Comparison of ENCODE assay signal across 35 cellular contexts in genomic region chr22:39055658-39056057, GRCh38. TPM values are rescaled to one million over a fixed set of nuclear protein-coding genes. Genes with fewer than 3 reads are reported as not detected.
"Had no signal": no experiment of that assay in that cellular context is flagged by ENCODE, and none has a peak within 500 bp of the region (broad histone marks: within the 10 kb centered on the region; RNA-seq: fewer than 3 reads in every experiment).

No MANE protein-coding gene starts in this region.

- H3K9me3 Mint-ChIP-seq: activated CD4-positive, alpha-beta T cell treated with anti-CD3 and anti-CD28 coated beads, Interleukin-2, amount 10 ng/mL, durations not matched to agents 7 days and 5 days; activated CD8-positive, alpha-beta T cell treated with anti-CD3 and anti-CD28 coated beads for 36 hours; activated naive CD8-positive, alpha-beta T cell treated with anti-CD3 and anti-CD28 coated beads for 36 hours; activated naive CD8-positive, alpha-beta T cell treated with anti-CD3 and anti-CD28 coated beads, Interleukin-2, amount 50 U/mL, for 24 hours; activated T-cell treated with anti-CD3 and anti-CD28 coated beads, Interleukin-2, amount 50 U/mL, for 4 hours; activated T-helper 17 cell treated with anti-CD3 and anti-CD28 coated beads, Interleukin-2, amount 50 U/mL, for 72 hours; T-helper 2 cell treated with Interferon-gamma antibody and Interleukin-4, amounts not matched to agents 5 μg/mL and 100 μg/mL, for 36 hours had no signal

- H3K27me3 Mint-ChIP-seq: activated CD4-positive, alpha-beta T cell treated with anti-CD3 and anti-CD28 coated beads for 36 hours; activated CD4-positive, alpha-beta T cell treated with anti-CD3 and anti-CD28 coated beads, Interleukin-2, amount 10 ng/mL, durations not matched to agents 7 days and 5 days; activated CD8-positive, alpha-beta T cell treated with anti-CD3 and anti-CD28 coated beads for 36 hours; activated naive CD8-positive, alpha-beta T cell treated with anti-CD3 and anti-CD28 coated beads for 36 hours; activated naive CD8-positive, alpha-beta T cell treated with anti-CD3 and anti-CD28 coated beads, Interleukin-2, amount 50 U/mL, for 24 hours; activated T-helper 17 cell treated with anti-CD3 and anti-CD28 coated beads, Interleukin-2, amount 50 U/mL, for 72 hours; T-helper 17 cell had no signal

- H3K9me3 ChIP-seq: adrenal gland, body of pancreas, colonic mucosa, esophagus muscularis mucosa, gastroesophageal sphincter had no signal

- H3K4me3 Mint-ChIP-seq: activated CD4-positive, alpha-beta T cell treated with anti-CD3 and anti-CD28 coated beads for 36 hours; activated CD4-positive, alpha-beta T cell treated with anti-CD3 and anti-CD28 coated beads, Interleukin-2, amount 10 ng/mL, durations not matched to agents 7 days and 5 days; activated CD8-positive, alpha-beta T cell treated with anti-CD3 and anti-CD28 coated beads for 36 hours; activated naive CD8-positive, alpha-beta T cell treated with anti-CD3 and anti-CD28 coated beads for 36 hours; activated naive CD8-positive, alpha-beta T cell treated with anti-CD3 and anti-CD28 coated beads, Interleukin-2, amount 50 U/mL, for 24 hours; activated T-cell treated with anti-CD3 and anti-CD28 coated beads, Interleukin-2, amount 50 U/mL, for 4 hours; activated T-helper 17 cell treated with anti-CD3 and anti-CD28 coated beads, Interleukin-2, amount 50 U/mL, for 72 hours; T-helper 2 cell treated with Interferon-gamma antibody and Interleukin-4, amounts not matched to agents 5 μg/mL and 100 μg/mL, for 36 hours had no signal

- ATAC-seq: activated CD4-positive, alpha-beta T cell treated with anti-CD3 and anti-CD28 coated beads for 36 hours; activated CD8-positive, alpha-beta T cell treated with anti-CD3 and anti-CD28 coated beads for 36 hours; activated naive CD8-positive, alpha-beta T cell treated with anti-CD3 and anti-CD28 coated beads, Interleukin-2, amount 50 U/mL, for 24 hours; activated T-cell treated with anti-CD3 and anti-CD28 coated beads, Interleukin-2, amount 50 U/mL, for 4 hours; activated T-helper 17 cell treated with anti-CD3 and anti-CD28 coated beads, Interleukin-2, amount 50 U/mL, for 72 hours; body of pancreas; foreskin keratinocyte; gastroesophageal sphincter; T-helper 17 cell had no signal

- H3K4me3 ChIP-seq: adrenal gland, body of pancreas, cardiac muscle cell, colonic mucosa, esophagus muscularis mucosa, gastroesophageal sphincter had no signal

- H3K4me1 Mint-ChIP-seq: activated CD4-positive, alpha-beta T cell treated with anti-CD3 and anti-CD28 coated beads for 36 hours; activated CD4-positive, alpha-beta T cell treated with anti-CD3 and anti-CD28 coated beads, Interleukin-2, amount 10 ng/mL, durations not matched to agents 7 days and 5 days; activated naive CD8-positive, alpha-beta T cell treated with anti-CD3 and anti-CD28 coated beads for 36 hours; activated naive CD8-positive, alpha-beta T cell treated with anti-CD3 and anti-CD28 coated beads, Interleukin-2, amount 50 U/mL, for 24 hours; activated T-helper 17 cell treated with anti-CD3 and anti-CD28 coated beads, Interleukin-2, amount 50 U/mL, for 72 hours had no signal

- H3K27me3 ChIP-seq: adrenal gland, body of pancreas, cardiac muscle cell, colonic mucosa had no signal

- H3K4me1 ChIP-seq: adrenal gland, body of pancreas, colonic mucosa, esophagus muscularis mucosa, foreskin keratinocyte, gastroesophageal sphincter had no signal

- H3K27ac Mint-ChIP-seq: activated CD4-positive, alpha-beta T cell treated with anti-CD3 and anti-CD28 coated beads for 36 hours; activated CD4-positive, alpha-beta T cell treated with anti-CD3 and anti-CD28 coated beads, Interleukin-2, amount 10 ng/mL, durations not matched to agents 7 days and 5 days; activated CD8-positive, alpha-beta T cell treated with anti-CD3 and anti-CD28 coated beads for 36 hours; activated naive CD8-positive, alpha-beta T cell treated with anti-CD3 and anti-CD28 coated beads for 36 hours; activated naive CD8-positive, alpha-beta T cell treated with anti-CD3 and anti-CD28 coated beads, Interleukin-2, amount 50 U/mL, for 24 hours; activated T-helper 17 cell treated with anti-CD3 and anti-CD28 coated beads, Interleukin-2, amount 50 U/mL, for 72 hours; T-helper 17 cell; T-helper 2 cell treated with Interferon-gamma antibody and Interleukin-4, amounts not matched to agents 5 μg/mL and 100 μg/mL, for 36 hours had no signal

- H3K36me3 Mint-ChIP-seq: activated naive CD8-positive, alpha-beta T cell treated with anti-CD3 and anti-CD28 coated beads for 36 hours had no signal

- DNase-seq: activated CD4-positive, alpha-beta T cell treated with anti-CD3 and anti-CD28 coated beads for 36 hours; activated CD4-positive, alpha-beta T cell treated with anti-CD3 and anti-CD28 coated beads, Interleukin-2, amount 10 ng/mL, durations not matched to agents 7 days and 5 days; activated CD4-positive, alpha-beta T cell treated with anti-CD3 and anti-CD28 coated beads, Interleukin-2, amount 50 U/mL, for 4 hours; activated CD4-positive, CD25-positive, alpha-beta regulatory T cell; activated CD4-positive, CD25-positive, alpha-beta regulatory T cell treated with anti-CD3 and anti-CD28 coated beads, Interleukin-2, amount 50 U/mL, for 72 hours; activated CD8-positive, alpha-beta memory T cell treated with anti-CD3 and anti-CD28 coated beads for 24 hours; activated CD8-positive, alpha-beta T cell treated with anti-CD3 and anti-CD28 coated beads for 36 hours; activated effector memory CD4-positive, alpha-beta T cell treated with Interleukin-2 at 50 U/mL for 16 hours; activated gamma-delta T cell treated with Interleukin-2 at 50 U/mL for 16 hours; activated naive CD4-positive, alpha-beta T cell treated with anti-CD3 and anti-CD28 coated beads, Interleukin-2, amount 50 U/mL, for 16 hours; activated naive CD4-positive, alpha-beta T cell treated with Interleukin-2 at 50 U/mL for 16 hours; activated naive CD8-positive, alpha-beta T cell treated with anti-CD3 and anti-CD28 coated beads for 36 hours; activated naive CD8-positive, alpha-beta T cell treated with anti-CD3 and anti-CD28 coated beads, Interleukin-2, amount 50 U/mL, for 24 hours; activated T-cell treated with anti-CD3 and anti-CD28 coated beads, Interleukin-2, amount 50 U/mL, for 4 hours; adrenal gland; amygdala; aorta; body of pancreas; central memory CD4-positive, alpha-beta T cell; cerebellar nuclear complex; colonic mucosa; effector CD8-positive, alpha-beta T cell; erythroblast; foreskin keratinocyte; T-helper 1 cell; T-helper 17 cell; T1000; WERI-Rb-1 had no signal

- H3K36me3 ChIP-seq: adrenal gland, cardiac muscle cell, colonic mucosa, esophagus muscularis mucosa, gastroesophageal sphincter, WERI-Rb-1 had no signal

- H3K27ac ChIP-seq: adrenal gland, body of pancreas, cardiac muscle cell, colonic mucosa, esophagus muscularis mucosa, foreskin keratinocyte, gastroesophageal sphincter, WERI-Rb-1 had no signal

RNA-seq across cellular contexts. Expression of gene APOBEC3D, which starts 34.7 kb away (rescaled TPM):
- total RNA-seq: body of pancreas, foreskin keratinocyte had no signal

RNA-seq across cellular contexts. Expression of gene APOBEC3H, which starts 41.4 kb away (rescaled TPM):
- total RNA-seq: aorta, body of pancreas, dermis microvascular lymphatic vessel endothelial cell, gastroesophageal sphincter, glomerular endothelial cell had no signal
- polyA plus RNA-seq: aorta had no signal
